ENCODE assay signal across 18 cellular contexts in genomic region chr12:43098078-43098477, GRCh38.
DNase-seq lines count a peak whose midpoint lies in the region; ATAC-seq and TF ChIP-seq lines count a peak whose summit lies in the region.
"Had no signal": no experiment of that assay in that cellular context is flagged by ENCODE, and none has a peak within 500 bp of the region (broad histone marks: within the 10 kb centered on the region; RNA-seq: fewer than 3 reads in every experiment).

No MANE protein-coding gene starts in this region.

- no peak overlapping the region for H4K5ac ChIP-seq in mesendoderm (ENCODE audit: low read length)

- H3K4ac ChIP-seq in mesendoderm (ENCODE audit: low read depth, low read length) = peak overlapping the region; percentile 70

- no peaks in the 10 kb centered on the region for H3K36me3 ChIP-seq in mesendoderm (ENCODE audit: control insufficient read depth, insufficient read depth, low read length)

- ATAC-seq in SK-N-SH treated with all-trans-retinoic acid at 6 μM for 48 hours = no peak
- ATAC-seq: HepG2, Panc1 had no signal

- H2BK120ac ChIP-seq in mesendoderm (ENCODE audit: low read depth, low read length) = no peak overlapping the region

- H3K4me2 ChIP-seq in mesendoderm (ENCODE audit: low read length) = no peak overlapping the region

- H3K79me1 ChIP-seq in mesendoderm (ENCODE audit: low read length) = no peaks in the 10 kb centered on the region

- no peak overlapping the region for H3K27ac ChIP-seq in mesendoderm (ENCODE audit: low read depth, low read length)
- H3K27ac ChIP-seq: RWPE1, SK-N-MC had no signal

- whole genome bisulfite sequencing in mesendoderm (ENCODE audit: extremely low coverage, insufficient coverage, low lambda C conversion rate) = no CpG with 5 or more reads among the region's 1 CpG

- DNase-seq in DMS 273 (lab: John Stamatoyannopoulos, UW; ENCODE audit: unreplicated experiment) (peak; percentile 83), NCI-H2171 treated with DMSO at 0.1 percent for 48 hours (lab: John Stamatoyannopoulos, UW) (peak; percentile 95), NCI-H748 treated with DMSO at 0.1 percent for 48 hours (lab: John Stamatoyannopoulos, UW) (peak; percentile 41), mesendoderm (no peak), cortex of kidney (lab: John Stamatoyannopoulos, UW) (no peak)
- no peak for DNase-seq in activated CD4-positive, CD25-positive, alpha-beta regulatory T cell treated with anti-CD3 and anti-CD28 coated beads, Interleukin-2, amount 50 U/mL, for 72 hours
- DNase-seq: Calu3, H7, Karpas-422, NCI-H1105, NCI-H1436 treated with DMSO at 0.1 percent for 48 hours, SHP77 treated with DMSO at 0.1 percent for 48 hours, SW 1271 had no signal

- no peak overlapping the region for H4K8ac ChIP-seq in mesendoderm (ENCODE audit: low read depth, low read length)

- H2BK15ac ChIP-seq in mesendoderm (replicated peaks; ENCODE audit: low read depth) = no peak overlapping the region

- H3K4me3 ChIP-seq in mesendoderm (ENCODE audit: low read length) = no peak overlapping the region
- H3K4me3 ChIP-seq: SK-N-MC had no signal

- no peaks in the 10 kb centered on the region for H3K79me2 ChIP-seq in mesendoderm (ENCODE audit: control insufficient read depth, insufficient read depth, low read length)

- H3K56ac ChIP-seq in mesendoderm (ENCODE audit: low read length) = no peak overlapping the region

- H3K18ac ChIP-seq in mesendoderm (ENCODE audit: low read length) = peak overlapping the region; percentile 18

- no peak overlapping the region for H3K23ac ChIP-seq in mesendoderm (ENCODE audit: low read length)

- no peak overlapping the region for H2AK5ac ChIP-seq in mesendoderm (ENCODE audit: low read length)

- no peaks in the 10 kb centered on the region for H3K4me1 ChIP-seq in mesendoderm (ENCODE audit: control insufficient read depth, low read depth, low read length)

- no peaks in the 10 kb centered on the region for H3K27me3 ChIP-seq in mesendoderm (ENCODE audit: insufficient read depth, low read length, poor library complexity)

- H3K9ac ChIP-seq in mesendoderm (ENCODE audit: low read length) = no peak overlapping the region

- no peak overlapping the region for H2BK5ac ChIP-seq in mesendoderm (ENCODE audit: low read length)

TF ChIP-seq in SK-N-SH treated with all-trans-retinoic acid at 6 μM for 48 hours, 23 proteins besides CTCF, POLR2A, EP300 and RAD21:
- TF ChIP-seq, protein P1, sequence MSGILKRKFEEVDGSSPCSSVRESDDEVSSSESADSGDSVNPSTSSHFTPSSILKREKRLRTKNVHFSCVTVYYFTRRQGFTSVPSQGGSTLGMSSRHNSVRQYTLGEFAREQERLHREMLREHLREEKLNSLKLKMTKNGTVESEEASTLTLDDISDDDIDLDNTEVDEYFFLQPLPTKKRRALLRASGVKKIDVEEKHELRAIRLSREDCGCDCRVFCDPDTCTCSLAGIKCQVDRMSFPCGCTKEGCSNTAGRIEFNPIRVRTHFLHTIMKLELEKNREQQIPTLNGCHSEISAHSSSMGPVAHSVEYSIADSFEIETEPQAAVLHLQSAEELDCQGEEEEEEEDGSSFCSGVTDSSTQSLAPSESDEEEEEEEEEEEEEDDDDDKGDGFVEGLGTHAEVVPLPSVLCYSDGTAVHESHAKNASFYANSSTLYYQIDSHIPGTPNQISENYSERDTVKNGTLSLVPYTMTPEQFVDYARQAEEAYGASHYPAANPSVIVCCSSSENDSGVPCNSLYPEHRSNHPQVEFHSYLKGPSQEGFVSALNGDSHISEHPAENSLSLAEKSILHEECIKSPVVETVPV (CRISPR knock-in tag; IDR thresholded peaks at IDR 0.05) = no peak
- TF ChIP-seq ZC3H10 (CRISPR knock-in tag; IDR thresholded peaks at IDR 0.05) (no peak), ZNF8 (CRISPR knock-in tag; IDR thresholded peaks at IDR 0.05) (no peak), BACH2 (CRISPR knock-in tag; IDR thresholded peaks at IDR 0.05; ENCODE audit: borderline replicate concordance) (no peak), ZNF565 (CRISPR knock-in tag; conservative IDR thresholded peaks at IDR 0.05; ENCODE audit: low read depth) (no peak)
- TF ChIP-seq, protein P2, sequence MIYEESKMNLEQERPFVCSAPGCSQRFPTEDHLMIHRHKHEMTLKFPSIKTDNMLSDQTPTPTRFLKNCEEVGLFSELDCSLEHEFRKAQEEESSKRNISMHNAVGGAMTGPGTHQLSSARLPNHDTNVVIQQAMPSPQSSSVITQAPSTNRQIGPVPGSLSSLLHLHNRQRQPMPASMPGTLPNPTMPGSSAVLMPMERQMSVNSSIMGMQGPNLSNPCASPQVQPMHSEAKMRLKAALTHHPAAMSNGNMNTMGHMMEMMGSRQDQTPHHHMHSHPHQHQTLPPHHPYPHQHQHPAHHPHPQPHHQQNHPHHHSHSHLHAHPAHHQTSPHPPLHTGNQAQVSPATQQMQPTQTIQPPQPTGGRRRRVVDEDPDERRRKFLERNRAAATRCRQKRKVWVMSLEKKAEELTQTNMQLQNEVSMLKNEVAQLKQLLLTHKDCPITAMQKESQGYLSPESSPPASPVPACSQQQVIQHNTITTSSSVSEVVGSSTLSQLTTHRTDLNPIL (CRISPR knock-in tag; IDR thresholded peaks at IDR 0.05; ENCODE audit: low read depth) = no peak
- TF ChIP-seq, protein P3, sequence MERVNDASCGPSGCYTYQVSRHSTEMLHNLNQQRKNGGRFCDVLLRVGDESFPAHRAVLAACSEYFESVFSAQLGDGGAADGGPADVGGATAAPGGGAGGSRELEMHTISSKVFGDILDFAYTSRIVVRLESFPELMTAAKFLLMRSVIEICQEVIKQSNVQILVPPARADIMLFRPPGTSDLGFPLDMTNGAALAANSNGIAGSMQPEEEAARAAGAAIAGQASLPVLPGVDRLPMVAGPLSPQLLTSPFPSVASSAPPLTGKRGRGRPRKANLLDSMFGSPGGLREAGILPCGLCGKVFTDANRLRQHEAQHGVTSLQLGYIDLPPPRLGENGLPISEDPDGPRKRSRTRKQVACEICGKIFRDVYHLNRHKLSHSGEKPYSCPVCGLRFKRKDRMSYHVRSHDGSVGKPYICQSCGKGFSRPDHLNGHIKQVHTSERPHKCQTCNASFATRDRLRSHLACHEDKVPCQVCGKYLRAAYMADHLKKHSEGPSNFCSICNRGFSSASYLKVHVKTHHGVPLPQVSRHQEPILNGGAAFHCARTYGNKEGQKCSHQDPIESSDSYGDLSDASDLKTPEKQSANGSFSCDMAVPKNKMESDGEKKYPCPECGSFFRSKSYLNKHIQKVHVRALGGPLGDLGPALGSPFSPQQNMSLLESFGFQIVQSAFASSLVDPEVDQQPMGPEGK (CRISPR knock-in tag; IDR thresholded peaks at IDR 0.05; ENCODE audit: borderline replicate concordance) = no peak
TF ChIP-seq in SK-N-SH treated with all-trans-retinoic acid at 6 μM for 48 hours: peak in this region for 0.

Comparison
In these comparisons a context has a peak if more than half of its experiments do, and no peak if none do; other contexts are left out.
1. DNase-seq: peak in DMS 273 (single experiment), NCI-H2171 treated with DMSO at 0.1 percent for 48 hours (single experiment) and NCI-H748 treated with DMSO at 0.1 percent for 48 hours (single experiment); none in mesendoderm (single experiment), activated CD4-positive, CD25-positive, alpha-beta regulatory T cell treated with anti-CD3 and anti-CD28 coated beads, Interleukin-2, amount 50 U/mL, for 72 hours (single experiment) and cortex of kidney (single experiment).